In the genomic region with DNA sequence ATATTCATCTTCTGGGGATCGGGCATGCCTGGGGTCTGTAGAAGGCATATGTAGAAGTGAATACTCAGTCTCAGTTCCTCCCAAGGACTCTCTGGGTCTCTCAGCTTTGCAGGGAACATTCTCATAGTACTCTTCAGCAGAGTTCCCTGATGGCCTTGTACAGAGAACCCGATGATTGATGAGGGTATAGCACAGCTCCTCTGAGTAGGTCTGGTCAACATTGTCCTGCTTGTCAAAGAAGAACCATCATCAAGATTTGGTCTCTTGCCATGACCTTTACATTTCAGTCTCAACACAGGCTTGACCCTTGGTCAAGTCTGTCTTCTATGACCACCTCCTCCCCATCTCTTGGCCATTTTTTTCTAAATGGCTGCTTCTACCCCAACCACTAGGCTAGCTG, we compare ENCODE assay signal across 28 cellular contexts. TPM values are rescaled to one million over a fixed set of nuclear protein-coding genes. Genes with fewer than 3 reads are reported as not detected.
A peak's percentile ranks its signal among the peaks of the same experiment; 100 is the strongest.
DNase-seq lines count a peak whose midpoint lies in the region; ATAC-seq, FAIRE-seq and TF ChIP-seq lines count a peak whose summit lies in the region.
"Had no signal": no experiment of that assay in that cellular context is flagged by ENCODE, and none has a peak within 500 bp of the region (broad histone marks: within the 10 kb centered on the region; RNA-seq: fewer than 3 reads in every experiment).

No MANE protein-coding gene starts in this region.

- no peak overlapping the region; a peak in 1 of 22 replicates for H3K27ac ChIP-seq in BLaER1 treated with 17β-estradiol and CSF1 and Interleukin-3, amounts not matched to agents 10 nM and 100 nM
- H3K27ac ChIP-seq in GM12878 (ENCODE audit: control insufficient read depth, insufficient read depth) (peak overlapping the region; percentile 91), foreskin keratinocyte (no peak overlapping the region)
- H3K27ac ChIP-seq: A549 had no signal

- H3K4me2 ChIP-seq in BLaER1 treated with 17β-estradiol and CSF1 and Interleukin-3, amounts not matched to agents 10 nM and 100 nM: peak overlapping the region in 8 of 11 experiments; percentile 20 to 93 (median 84); a peak in 15 of 22 replicates
- H3K4me2 ChIP-seq in GM12878 (ENCODE audit: control insufficient read depth, insufficient read depth): peak overlapping the region; percentile 46
- H3K4me2 ChIP-seq: A549, GM23338 had no signal

- H2AFZ ChIP-seq in GM12878 (ENCODE audit: control insufficient read depth, low read depth, low read length): no peak overlapping the region
- H2AFZ ChIP-seq: GM23338 had no signal

- in situ Hi-C loops in GM12878 (cut with MboI): no loop called here

- H3K79me2 ChIP-seq in GM12878 (ENCODE audit: control insufficient read depth, insufficient read depth, low read length): peaks cover 70% of the 10 kb centered on the region

- no peak for TF ChIP-seq EP300 in GM12878 (IDR thresholded peaks at IDR 0.05; ENCODE audit: borderline replicate concordance in 1 of 2, control insufficient read depth in 1 of 2, low read depth in 2 of 2, low read length in 2 of 2)

- peaks cover 0 to 33% (median 0%) of the 10 kb centered on the region in 11 experiments; a peak in 8 of 22 replicates for H3K36me3 ChIP-seq in BLaER1 treated with 17β-estradiol and CSF1 and Interleukin-3, amounts not matched to agents 10 nM and 100 nM
- peaks cover 5 to 16% of the 10 kb centered on the region in 2 experiments; a peak in 2 of 4 replicates for H3K36me3 ChIP-seq in GM12878 (ENCODE audit: control insufficient read depth in 2 of 2, insufficient read depth in 2 of 2, low read length in 1 of 2)
- H3K36me3 ChIP-seq: BE2C, HAP-1 had no signal

- no peak for TF ChIP-seq CTCF in GM12878 (IDR thresholded peaks at IDR 0.05 in 2 of 3, conservative IDR thresholded peaks at IDR 0.05 in 1 of 3; ENCODE audit: control insufficient read depth in 2 of 3, extremely low read depth in 1 of 3, insufficient read depth in 1 of 3, low read depth in 3 of 3, low read length in 3 of 3)
- no peak for TF ChIP-seq CTCF in lower leg skin (IDR thresholded peaks at IDR 0.05)
- TF ChIP-seq CTCF in foreskin keratinocyte (conservative IDR thresholded peaks at IDR 0.05): no peak

- TF ChIP-seq POLR2A in GM12878 (IDR thresholded peaks at IDR 0.05; ENCODE audit: low read depth, low read length) (no peak), lower leg skin (IDR thresholded peaks at IDR 0.05) (no peak), GM18505 (IDR thresholded peaks at IDR 0.05; ENCODE audit: borderline replicate concordance, extremely low read depth, insufficient read depth, insufficient read length) (no peak)

- POLR2A ChIA-PET in GM12878 (lab: Charles Lee): interaction anchor here (0.9 to 2.5 kb wide), 4 partner anchors 9 to 375 kb away, joined by 3 to 9 read pairs (median 3); a partner anchor contains a TSS

- H3K4me1 ChIP-seq in BLaER1 treated with 17β-estradiol and CSF1 and Interleukin-3, amounts not matched to agents 10 nM and 100 nM: peaks cover 70 to 100% (median 100%) of the 10 kb centered on the region in 10 experiments
- H3K4me1 ChIP-seq in GM12878 (ENCODE audit: control insufficient read depth, insufficient read depth, low read length) (peaks cover 83% of the 10 kb centered on the region), foreskin keratinocyte (peaks cover 3% of the 10 kb centered on the region)
- H3K4me1 ChIP-seq: A549 had no signal

- CTCF ChIA-PET in GM12878 (lab: Yijun Ruan, JAX): interaction anchor here (0.7 to 18.1 kb wide), 9 partner anchors 6 to 397 kb away, joined by 3 to 226 read pairs (median 6); a partner anchor contains a TSS

- SMC1A ChIA-PET in GM12878 (lab: Charles Lee; ENCODE audit: uncharacterized antibody, unreplicated experiment): interaction anchor here (1.0 to 18.5 kb wide), 3 partner anchors 6 to 13 kb away, joined by 5 to 489 read pairs (median 66); a partner anchor contains a TSS

- FAIRE-seq in GM12878 (lab: Jason Lieb, UNC): no peak
- FAIRE-seq: A549, HTR-8/SVneo had no signal

- intact Hi-C loops in GM12878 (cut with micrococcal nuclease; ENCODE audit: unreplicated experiment) (no loop called here), lower leg skin (cut with DNase I; ENCODE audit: low total_unique reads) (no loop called here)

- ATAC-seq in GM18868 (IDR thresholded peaks at IDR 0.05; ENCODE audit: unreplicated experiment): peak; percentile 64
- no peak; the same call in 2 of the 3 replicates for ATAC-seq in GM12878
- no peak for ATAC-seq in stimulated activated naive CD8-positive, alpha-beta T cell treated with anti-CD3 and anti-CD28 coated beads, Interleukin-15, amount 100 ng/mL, for 72 hours
- ATAC-seq in GM18505 (IDR thresholded peaks at IDR 0.05; ENCODE audit: unreplicated experiment): no peak
- ATAC-seq in foreskin keratinocyte: no peak
- ATAC-seq: A549, GM23338 had no signal

- BruUV-seq in GM12878 (replicated peaks; lab: Mats Ljungman, UMichigan): no TSS peak

- DNase-seq in MV-4-11 (lab: John Stamatoyannopoulos, UW) (peak; percentile 33), GM12878 (ENCODE audit: low read depth, low spot score) (no peak), lower leg skin (ENCODE audit: low spot score in 2 of 2) (no peak), foreskin keratinocyte (no peak)
- DNase-seq in stimulated activated naive CD8-positive, alpha-beta T cell treated with anti-CD3 and anti-CD28 coated beads, Interleukin-15, amount 100 ng/mL, for 72 hours: no peak
- DNase-seq: BE2C; Caco-2; CD4-positive, alpha-beta T cell; DMS 273 treated with DMSO at 0.1 percent for 48 hours; DMS79 treated with DMSO at 0.1 percent for 48 hours; KG1; NCI-H1417; NCI-H1694 treated with DMSO at 0.1 percent for 48 hours; NCI-H2081 treated with DMSO at 0.1 percent for 48 hours; NCI-H2171 treated with DMSO at 0.1 percent for 48 hours; NCI-H524 treated with DMSO at 0.1 percent for 48 hours; NCI-H82; Right ventricle myocardium superior; SW 1271 had no signal

- RAD21 ChIA-PET in GM12878 (lab: Charles Lee; ENCODE audit: unreplicated experiment): interaction anchor here (0.9 to 17.9 kb wide), 6 partner anchors 7 to 366 kb away, joined by 3 to 457 read pairs (median 8); a partner anchor contains a TSS

- H3K9me3 ChIP-seq in BLaER1 treated with 17β-estradiol and CSF1 and Interleukin-3, amounts not matched to agents 10 nM and 100 nM (replicated peaks in 1 of 11): no peaks in the 10 kb centered on the region; a peak in 1 of 22 replicates
- no peaks in the 10 kb centered on the region for H3K9me3 ChIP-seq in GM12878 (replicated peaks; ENCODE audit: control insufficient read depth, insufficient read depth, low read length)
- H3K9me3 ChIP-seq: A549, BE2C, Caco-2, HAP-1 had no signal

- TF ChIP-seq RAD21 in GM12878 (IDR thresholded peaks at IDR 0.05; ENCODE audit: insufficient read depth, low read depth, low read length): 0 out of 2 replicates have a peak, but pooled peaks have one; percentile 2

- 3% methylated on average over 2 of the region's 2 CpGs for WGBS in GM12878 (ENCODE audit: insufficient coverage, insufficient replicate concordance, low lambda C conversion rate, missing lambda C conversion rate)
- WGBS in lower leg skin, 2 donors: 90% methylated on average over 2 of the region's 2 CpGs

- H3K4me1 Mint-ChIP-seq in stimulated activated naive CD8-positive, alpha-beta T cell treated with anti-CD3 and anti-CD28 coated beads, Interleukin-15, amount 100 ng/mL, for 72 hours: peaks cover 67% of the 10 kb centered on the region

- no peaks in the 10 kb centered on the region for H3K27me3 Mint-ChIP-seq in stimulated activated naive CD8-positive, alpha-beta T cell treated with anti-CD3 and anti-CD28 coated beads, Interleukin-15, amount 100 ng/mL, for 72 hours
- H3K27me3 Mint-ChIP-seq: CD4-positive, alpha-beta T cell had no signal

- H3K9ac ChIP-seq in BLaER1 treated with 17β-estradiol and CSF1 and Interleukin-3, amounts not matched to agents 10 nM and 100 nM: no peak overlapping the region
- H3K9ac ChIP-seq in GM12878 (ENCODE audit: control insufficient read depth, insufficient read depth, low read length): peak overlapping the region; percentile 31

- no peak overlapping the region for H3K4me3 Mint-ChIP-seq in stimulated activated naive CD8-positive, alpha-beta T cell treated with anti-CD3 and anti-CD28 coated beads, Interleukin-15, amount 100 ng/mL, for 72 hours
- H3K4me3 Mint-ChIP-seq: CD4-positive, alpha-beta T cell; GM23338 had no signal

- no peaks in the 10 kb centered on the region for H4K20me1 ChIP-seq in BLaER1 treated with 17β-estradiol and CSF1 and Interleukin-3, amounts not matched to agents 10 nM and 100 nM
- H4K20me1 ChIP-seq in GM12878 (ENCODE audit: control insufficient read depth, insufficient read depth): no peaks in the 10 kb centered on the region

- no peak overlapping the region for H3K27ac Mint-ChIP-seq in stimulated activated naive CD8-positive, alpha-beta T cell treated with anti-CD3 and anti-CD28 coated beads, Interleukin-15, amount 100 ng/mL, for 72 hours
- H3K27ac Mint-ChIP-seq: CD4-positive, alpha-beta T cell; GM23338 had no signal

- H3K27me3 ChIP-seq in BLaER1 treated with 17β-estradiol and CSF1 and Interleukin-3, amounts not matched to agents 10 nM and 100 nM: peaks cover 0 to 5% (median 0%) of the 10 kb centered on the region in 11 experiments; a peak in 1 of 22 replicates
- H3K27me3 ChIP-seq in GM12878 (replicated peaks in 1 of 2; ENCODE audit: control insufficient read depth in 2 of 2, insufficient read depth in 2 of 2, low read length in 1 of 2) (no peaks in the 10 kb centered on the region), foreskin keratinocyte (no peaks in the 10 kb centered on the region)
- H3K27me3 ChIP-seq: BE2C had no signal

- H3K4me3 ChIP-seq in BLaER1 treated with 17β-estradiol and CSF1 and Interleukin-3, amounts not matched to agents 10 nM and 100 nM: no peak overlapping the region
- H3K4me3 ChIP-seq in GM12878 (no peak overlapping the region), lower leg skin (ENCODE audit: low read depth, poor library complexity, severe bottlenecking) (no peak overlapping the region)
- H3K4me3 ChIP-seq: A549, GM23338, HAP-1 had no signal

- no peaks in the 10 kb centered on the region for H3K9me3 Mint-ChIP-seq in stimulated activated naive CD8-positive, alpha-beta T cell treated with anti-CD3 and anti-CD28 coated beads, Interleukin-15, amount 100 ng/mL, for 72 hours
- H3K9me3 Mint-ChIP-seq: CD4-positive, alpha-beta T cell; GM23338 had no signal

RNA-seq across cellular contexts. Expression of a gene that starts 9.5 kb away (rescaled TPM):
- total RNA-seq in GM12878 (2013; cell fraction: nucleolus; rRNA removed): 169 and 182 TPM in 2 replicates
- total RNA-seq in GM12878 (2014; rRNA removed) (88.3 and 106 TPM in 2 replicates), GM12878 (2014; rRNA removed; fragmentation: Illumina TruSeq; extraction: Trizol) (101 and 110 TPM in 2 replicates), GM12878 (2021) (81.5 and 100 TPM in 2 replicates), lower leg skin (1 to 10 TPM in 1 of 4 donors, under 1 TPM in 2, not detected in 1; 0.52 to 1.8 (median 0.91) TPM), foreskin keratinocyte (1.3 and 1.4 TPM in 2 replicates)
- polyA plus RNA-seq in GM12878 (2011; ENCODE audit: low read depth): 153 TPM
- polyA plus RNA-seq in GM12878 (2011; rRNA removed) (407 and 443 TPM in 2 replicates), GM12878 (2014; fragmentation: Illumina TruSeq; extraction: Trizol) (204 and 282 TPM in 2 replicates), GM12878 (2014; fragmentation: Nextera tagmentation; extraction: Ambion mirVana) (100 to 1,000 TPM; 127 to 168 TPM), GM12878 (2014; rRNA removed) (99.5 and 114 TPM in 2 replicates), GM12878 (2016; fragmentation: Nextera tagmentation; extraction: Ambion mirVana) (10 to 100 TPM; 85.4 to 89.0 TPM), foreskin keratinocyte (0.85 and 1.2 TPM in 2 replicates)
- polyA plus RNA-seq in GM12878 (2011; cell fraction: cytosol; rRNA removed): 232 and 305 TPM in 2 replicates
- polyA plus RNA-seq in GM12878 (2011; cell fraction: nucleus; rRNA removed): 125 and 223 TPM in 2 replicates
- 108 and 227 TPM in 2 replicates for polyA plus RNA-seq in GM12878 (2012)
- 212 and 219 TPM in 2 replicates for polyA minus RNA-seq in GM12878 (2011; rRNA and poly(A)+ RNA removed)
- 54.7 and 59.2 TPM in 2 replicates for polyA minus RNA-seq in GM12878 (2011; cell fraction: cytosol; rRNA and poly(A)+ RNA removed)
- 48.6 and 51.3 TPM in 2 replicates for polyA minus RNA-seq in GM12878 (2011; cell fraction: nucleus; rRNA and poly(A)+ RNA removed)
- total RNA-seq: Caco-2, GM23338, Right ventricle myocardium superior, RPMI7951, SK-MEL-5 had no signal
- polyA plus RNA-seq: A549 had no signal

RNA-seq across cellular contexts. Expression of a gene that starts 37.4 kb away (rescaled TPM):
- total RNA-seq in GM12878 (2013; cell fraction: nucleolus; rRNA removed): 52.9 TPM in 2 replicates
- 0.45 and 0.71 TPM in 2 replicates for total RNA-seq in GM12878 (2014; rRNA removed)
- total RNA-seq in GM12878 (2014; rRNA removed; fragmentation: Illumina TruSeq; extraction: Trizol): 0.54 and 0.55 TPM in 2 replicates
- 0.15 and 0.19 TPM in 2 replicates for total RNA-seq in GM12878 (2021)
- polyA plus RNA-seq in GM12878 (2011; ENCODE audit: low read depth): 2.1 TPM
- polyA plus RNA-seq in GM12878 (2011; rRNA removed): 1.9 and 2.3 TPM in 2 replicates
- 0.80 and 1.2 TPM in 2 replicates for polyA plus RNA-seq in GM12878 (2011; cell fraction: cytosol; rRNA removed)
- 2.3 and 4.2 TPM in 2 replicates for polyA plus RNA-seq in GM12878 (2011; cell fraction: nucleus; rRNA removed)
- 2.4 and 4.8 TPM in 2 replicates for polyA plus RNA-seq in GM12878 (2012)
- 0.21 and 0.29 TPM in 2 replicates for polyA plus RNA-seq in GM12878 (2014; fragmentation: Illumina TruSeq; extraction: Trizol)
- polyA plus RNA-seq in GM12878 (2014; fragmentation: Nextera tagmentation; extraction: Ambion mirVana): 1 to 10 TPM in 1 of 2 experiments, under 1 TPM in 1; 0.93 to 1.1 TPM
- polyA plus RNA-seq in GM12878 (2014; rRNA removed): 0.24 and 0.53 TPM in 2 replicates
- polyA plus RNA-seq in GM12878 (2016; fragmentation: Nextera tagmentation; extraction: Ambion mirVana): 1 to 10 TPM; 1.8 TPM
- polyA minus RNA-seq in GM12878 (2011; rRNA and poly(A)+ RNA removed): 4.0 and 7.6 TPM in 2 replicates
- 0.67 and 0.94 TPM in 2 replicates for polyA minus RNA-seq in GM12878 (2011; cell fraction: cytosol; rRNA and poly(A)+ RNA removed)
- 9.3 and 9.6 TPM in 2 replicates for polyA minus RNA-seq in GM12878 (2011; cell fraction: nucleus; rRNA and poly(A)+ RNA removed)
- total RNA-seq in lower leg skin: 100 to 1,000 TPM in 1 of 4 donors, 10 to 100 TPM in 3; 57.8 to 118 (median 86.4) TPM
- total RNA-seq in foreskin keratinocyte: 8.2 and 9.2 TPM in 2 replicates
- 3.2 and 4.2 TPM in 2 replicates for polyA plus RNA-seq in foreskin keratinocyte

Comparison
In these comparisons a context has a peak if more than half of its experiments do, and no peak if none do; other contexts are left out.
1. RNA of a gene that starts 9.5 kb away (total RNA-seq): 81.5 to 182 TPM in GM12878; 1.3 to 1.4 TPM in foreskin keratinocyte and 0.52 to 1.8 TPM in lower leg skin; every median in the first group is over 10 times any median in the second.